Comparison of ENCODE assay signal across 8 cellular contexts in genomic region chr5:65213921-65214525, GRCh38.
DNase-seq lines count a peak whose midpoint lies in the region; ATAC-seq, FAIRE-seq and TF ChIP-seq lines count a peak whose summit lies in the region.

No MANE protein-coding gene starts in this region.

- no peaks in the 10 kb centered on the region for H3K4me1 ChIP-seq in left ventricle myocardium inferior

- POLR2A ChIA-PET in RWPE1 (lab: Yijun Ruan, JAX; ENCODE audit: low non-redundant PET) = no interaction called here

- TF ChIP-seq CTCF in RWPE1 (conservative IDR thresholded peaks at IDR 0.05; ENCODE audit: low read depth) = peak; percentile 41
- TF ChIP-seq CTCF in left ventricle myocardium inferior (IDR thresholded peaks at IDR 0.05; ENCODE audit: borderline replicate concordance) = peak; percentile 67

- no peaks in the 10 kb centered on the region for H3K36me3 ChIP-seq in left ventricle myocardium inferior

- DNase-seq in SIG-M5 treated with dmso at 0.1 percent for 504 hours (lab: John Stamatoyannopoulos, UW; ENCODE audit: unreplicated experiment) (peak; percentile 41), SIG-M5 (lab: John Stamatoyannopoulos, UW) (no peak), RWPE1 (ENCODE audit: low spot score) (peak; percentile 35), left ventricle myocardium inferior (peak; percentile 13), urothelium cell line (ENCODE audit: low spot score) (peak; percentile 17), hippocampal formation (lab: John Stamatoyannopoulos, UW) (no peak), GDM1 (lab: John Stamatoyannopoulos, UW) (no peak)

- no peaks in the 10 kb centered on the region for H3K27me3 ChIP-seq in left ventricle myocardium inferior (ENCODE audit: low read depth)

- no peak overlapping the region for H3K4me3 ChIP-seq in left ventricle myocardium inferior

- H3K9me3 ChIP-seq in left ventricle myocardium inferior (replicated peaks) = no peaks in the 10 kb centered on the region

- H3K27ac ChIP-seq in RWPE1 (no peak overlapping the region), left ventricle myocardium inferior (replicated peaks) (no peak overlapping the region)

- peak; percentile 81 for FAIRE-seq in urothelium cell line (lab: Jason Lieb, UNC)

- CTCF ChIA-PET in RWPE1 (lab: Yijun Ruan, JAX) = interaction anchor here (0.6 to 1.3 kb wide), 2 partner anchors 14 to 25 kb away, joined by 5 to 6 read pairs; no protein-coding TSS in a partner anchor

- intact Hi-C loops in left ventricle myocardium inferior (cut with micrococcal nuclease) = no loop called here

- no peak for ATAC-seq in HG03432 (IDR thresholded peaks at IDR 0.05; ENCODE audit: unreplicated experiment)

Comparison
In these comparisons a context has a peak if more than half of its experiments do, and no peak if none do; other contexts are left out.
1. DNase-seq: peak in SIG-M5 treated with dmso at 0.1 percent for 504 hours (single experiment), RWPE1 (single experiment), left ventricle myocardium inferior (single experiment) and urothelium cell line (single experiment); none in SIG-M5 (single experiment), hippocampal formation (0 of 2) and GDM1 (single experiment).